ENCODE assay signal across 10 cellular contexts in genomic region chr17:74452027-74452840, GRCh38. TPM values are rescaled to one million over a fixed set of nuclear protein-coding genes. Genes with fewer than 3 reads are reported as not detected.
A peak's percentile ranks its signal among the peaks of the same experiment; 100 is the strongest.
DNase-seq lines count a peak whose midpoint lies in the region; ATAC-seq, FAIRE-seq and TF ChIP-seq lines count a peak whose summit lies in the region.
"Had no signal": no experiment of that assay in that cellular context is flagged by ENCODE, and none has a peak within 500 bp of the region (broad histone marks: within the 10 kb centered on the region; RNA-seq: fewer than 3 reads in every experiment).

No MANE protein-coding gene starts in this region.

- no peaks in the 10 kb centered on the region for H4K20me1 ChIP-seq in astrocyte (ENCODE audit: insufficient read depth, low read length)

- H3K4me1 ChIP-seq in astrocyte (ENCODE audit: insufficient read depth, low read length) (peaks cover 4% of the 10 kb centered on the region), mesenchymal stem cell (ENCODE audit: control insufficient read depth, insufficient read depth, low read depth, low read length) (peaks cover 33% of the 10 kb centered on the region)

- peaks cover 6% of the 10 kb centered on the region for H3K27me3 ChIP-seq in astrocyte (ENCODE audit: insufficient read depth, low read length)
- peaks cover 0 to 18% of the 10 kb centered on the region in 2 experiments for H3K27me3 ChIP-seq in mesenchymal stem cell (ENCODE audit: control insufficient read depth in 1 of 2, insufficient read depth in 1 of 2, low read length in 2 of 2)

- no peak overlapping the region for H4K8ac ChIP-seq in mesenchymal stem cell (ENCODE audit: low read length)

- TF ChIP-seq CTCF in astrocyte (IDR thresholded peaks at IDR 0.05; ENCODE audit: insufficient read depth, low read depth, low read length): no peak

- H3K79me1 ChIP-seq in mesenchymal stem cell (replicated peaks; ENCODE audit: low read length, poor library complexity, severe bottlenecking): peaks cover 5% of the 10 kb centered on the region

- H3K14ac ChIP-seq in mesenchymal stem cell (ENCODE audit: low read length in 2 of 2): no peak overlapping the region

- H3K4ac ChIP-seq in mesenchymal stem cell (ENCODE audit: low read depth in 1 of 2, low read length in 2 of 2): no peak overlapping the region

- DNase-seq in Right ventricle myocardium inferior (ENCODE audit: missing footprints) (peak; percentile 55), left cardiac atrium (no peak), astrocyte (ENCODE audit: low read depth) (no peak), mesenchymal stem cell (no peak), NCI-H146 (lab: John Stamatoyannopoulos, UW) (no peak)
- DNase-seq: Calu3 had no signal

- H3K27me3 Mint-ChIP-seq in astrocyte (ENCODE audit: low read depth, unreplicated experiment): peaks cover 14% of the 10 kb centered on the region

- no peak overlapping the region for H2AFZ ChIP-seq in astrocyte (ENCODE audit: low read depth, low read length)
- H2AFZ ChIP-seq in mesenchymal stem cell (ENCODE audit: low read depth, low read length): no peak overlapping the region

- H2BK120ac ChIP-seq in mesenchymal stem cell (ENCODE audit: low read depth, low read length): no peak overlapping the region

- no peak overlapping the region for H2BK5ac ChIP-seq in mesenchymal stem cell (ENCODE audit: low read depth, low read length, poor library complexity, severe bottlenecking)

- no peak overlapping the region for H2BK15ac ChIP-seq in mesenchymal stem cell (ENCODE audit: low read depth, poor library complexity, severe bottlenecking)

- no peak for ATAC-seq in Right ventricle myocardium inferior
- no peak for ATAC-seq in left cardiac atrium
- ATAC-seq in GM18858 (IDR thresholded peaks at IDR 0.05; ENCODE audit: unreplicated experiment): no peak
- no peak for ATAC-seq in HG02870 (IDR thresholded peaks at IDR 0.05; ENCODE audit: unreplicated experiment)
- no peak for ATAC-seq in GM21360 (IDR thresholded peaks at IDR 0.05; ENCODE audit: unreplicated experiment)

- no peak overlapping the region for H4K91ac ChIP-seq in mesenchymal stem cell (ENCODE audit: low read length)

- no peaks in the 10 kb centered on the region for H3K9me3 Mint-ChIP-seq in astrocyte (ENCODE audit: unreplicated experiment)

- H3K36me3 ChIP-seq in astrocyte (ENCODE audit: insufficient read depth, low read length): no peaks in the 10 kb centered on the region
- peaks cover 0 to 33% of the 10 kb centered on the region in 2 experiments for H3K36me3 ChIP-seq in mesenchymal stem cell (ENCODE audit: control insufficient read depth in 1 of 2, insufficient read depth in 2 of 2, low read depth in 1 of 2, low read length in 2 of 2)

- intact Hi-C loops in Right ventricle myocardium inferior (cut with DNase I) (loop anchor here (2.0 to 5.0 kb wide), 2 partner anchors 19 to 155 kb away; partner anchors contain the start of gene GPRC5C), left cardiac atrium (cut with DNase I) (loop anchor here in 1 of 2 donors (10.0 kb wide), 1 partner anchor 147 kb away; no protein-coding TSS in a partner anchor)

- peak overlapping the region; percentile 23 for H2AK5ac ChIP-seq in mesenchymal stem cell (ENCODE audit: low read length, severe bottlenecking)

- H3K4me3 ChIP-seq in astrocyte (ENCODE audit: insufficient read depth, low read depth, low read length) (no peak overlapping the region), mesenchymal stem cell (ENCODE audit: insufficient read depth in 1 of 2, low read depth in 1 of 2, low read length in 2 of 2) (no peak overlapping the region)

- no peak overlapping the region for H3K23ac ChIP-seq in mesenchymal stem cell (ENCODE audit: low read length in 2 of 2)

- H3K4me3 Mint-ChIP-seq in astrocyte (ENCODE audit: unreplicated experiment): peak overlapping the region; percentile 70

- H3K27ac ChIP-seq in astrocyte (ENCODE audit: low read depth, low read length) (no peak overlapping the region), mesenchymal stem cell (ENCODE audit: low read length, poor library complexity, severe bottlenecking) (no peak overlapping the region)

- peaks cover 14% of the 10 kb centered on the region for H3K36me3 Mint-ChIP-seq in astrocyte (ENCODE audit: low read depth, unreplicated experiment)

- FAIRE-seq in astrocyte (lab: Jason Lieb, UNC): no peak
- FAIRE-seq: frontal cortex had no signal

- 38% methylated on average over 16 of the region's 16 CpGs for whole genome bisulfite sequencing in mesenchymal stem cell

- H3K9me3 ChIP-seq in astrocyte (ENCODE audit: insufficient read depth, low read depth, low read length): no peaks in the 10 kb centered on the region
- H3K9me3 ChIP-seq in mesenchymal stem cell (ENCODE audit: control insufficient read depth, low read length): no peaks in the 10 kb centered on the region

- peak overlapping the region; percentile 12 for H3K27ac Mint-ChIP-seq in astrocyte (ENCODE audit: unreplicated experiment)

- H3K79me2 ChIP-seq in astrocyte (ENCODE audit: insufficient read depth, low read length): no peaks in the 10 kb centered on the region

- peaks cover 4% of the 10 kb centered on the region for H3K4me1 Mint-ChIP-seq in astrocyte (ENCODE audit: low read depth, unreplicated experiment)

- H2BK12ac ChIP-seq in mesenchymal stem cell (ENCODE audit: low read length in 2 of 2): no peak overlapping the region

- H3K4me2 ChIP-seq in astrocyte (ENCODE audit: low read length) (no peak overlapping the region), mesenchymal stem cell (ENCODE audit: low read length, poor library complexity, severe bottlenecking) (no peak overlapping the region)

- H3K18ac ChIP-seq in mesenchymal stem cell (ENCODE audit: low read depth in 1 of 2, low read length in 2 of 2): no peak overlapping the region

- H3K9ac ChIP-seq in astrocyte (ENCODE audit: low read length) (no peak overlapping the region), mesenchymal stem cell (ENCODE audit: low read length) (no peak overlapping the region)

RNA-seq across cellular contexts. Expression of gene CD300A, which starts 14.2 kb away (rescaled TPM):
- 2.4 TPM for total RNA-seq in Right ventricle myocardium inferior
- total RNA-seq in left cardiac atrium: 1 to 10 TPM; 2.9 to 5.7 TPM
- total RNA-seq in astrocyte: not detected in 2 replicates
- not detected for polyA plus RNA-seq in mesenchymal stem cell (2013, experiment 1 of 2)
- not detected for polyA plus RNA-seq in mesenchymal stem cell (2013, experiment 2 of 2)

RNA-seq across cellular contexts. Expression of gene GPRC5C, which starts 20.3 kb away (rescaled TPM):
- 37.2 TPM for total RNA-seq in Right ventricle myocardium inferior
- 10 to 100 TPM; 24.2 to 25.9 TPM for total RNA-seq in left cardiac atrium
- 65.3 and 70.4 TPM in 2 replicates for total RNA-seq in astrocyte
- 5.3 TPM for polyA plus RNA-seq in mesenchymal stem cell (2013, experiment 1 of 2)
- polyA plus RNA-seq in mesenchymal stem cell (2013, experiment 2 of 2): 5.1 TPM
